ENCODE assay signal across 16 cellular contexts in genomic region chr13:66483712-66484111, GRCh38.
DNase-seq lines count a peak whose midpoint lies in the region; ATAC-seq and TF ChIP-seq lines count a peak whose summit lies in the region.
"Had no signal": no experiment of that assay in that cellular context is flagged by ENCODE, and none has a peak within 500 bp of the region (broad histone marks: within the 10 kb centered on the region; RNA-seq: fewer than 3 reads in every experiment).

No MANE protein-coding gene starts in this region.

- no peak overlapping the region for H3K4me3 ChIP-seq in right cardiac atrium (ENCODE audit: low read length)
- no peak overlapping the region for H3K4me3 ChIP-seq in heart right ventricle
- H3K4me3 ChIP-seq: BLaER1, GM23248 had no signal

- 88% methylated on average over 9 of the region's 9 CpGs for WGBS in right cardiac atrium
- WGBS in heart right ventricle, 2 donors, result 87 to 89% methylated on average over 9 of the region's 9 CpGs

- DNase-seq in right cardiac atrium (peak in 2 of 3 donors; percentile 18 to 32), heart right ventricle (no peak), SK-MEL-5 (ENCODE audit: low read depth, low spot score) (peak; percentile 2), osteocyte (ENCODE audit: extremely low spot score, unreplicated experiment) (no peak), NCI-H1436 (lab: John Stamatoyannopoulos, UW) (no peak)
- DNase-seq in activated CD4-positive, CD25-positive, alpha-beta regulatory T cell treated with anti-CD3 and anti-CD28 coated beads, Interleukin-2, amount 50 U/mL, for 72 hours, result no peak
- DNase-seq: AML-193; Calu3; CD4-positive, CD25-positive, alpha-beta regulatory T cell; DMS 273 treated with DMSO at 0.1 percent for 48 hours; GM23248; IMR-90 had no signal

- H3K27ac Mint-ChIP-seq in osteocyte (ENCODE audit: unreplicated experiment), result peak overlapping the region; percentile 3
- H3K27ac Mint-ChIP-seq: CD4-positive, CD25-positive, alpha-beta regulatory T cell had no signal

- H3K4me1 ChIP-seq in right cardiac atrium (ENCODE audit: control insufficient read depth, insufficient read depth, low read length) (no peaks in the 10 kb centered on the region), heart right ventricle (no peaks in the 10 kb centered on the region)
- H3K4me1 ChIP-seq: BLaER1 had no signal

- no peaks in the 10 kb centered on the region for H3K27me3 Mint-ChIP-seq in osteocyte (ENCODE audit: unreplicated experiment)
- H3K27me3 Mint-ChIP-seq: CD4-positive, CD25-positive, alpha-beta regulatory T cell had no signal

- no peaks in the 10 kb centered on the region for H3K36me3 ChIP-seq in heart right ventricle
- H3K36me3 ChIP-seq: BLaER1 had no signal

- H3K27ac ChIP-seq in right cardiac atrium (ENCODE audit: low read length) (no peak overlapping the region), heart right ventricle (no peak overlapping the region)
- H3K27ac ChIP-seq: 22Rv1, BLaER1, GM23248 had no signal

- H3K4me1 Mint-ChIP-seq in osteocyte (ENCODE audit: unreplicated experiment), result peaks cover 27% of the 10 kb centered on the region
- H3K4me1 Mint-ChIP-seq: CD4-positive, CD25-positive, alpha-beta regulatory T cell had no signal

- in situ Hi-C loops in SK-MEL-5 (cut with HindIII; ENCODE audit: low pct_unique_long_range_greater_than_20kb, low sequenced_read_pairs), result no loop called here

- peaks cover 4% of the 10 kb centered on the region for H3K9me3 Mint-ChIP-seq in osteocyte (ENCODE audit: unreplicated experiment)

- no peaks in the 10 kb centered on the region for H3K36me3 Mint-ChIP-seq in osteocyte (ENCODE audit: unreplicated experiment)
- H3K36me3 Mint-ChIP-seq: CD4-positive, CD25-positive, alpha-beta regulatory T cell had no signal

- H3K27me3 ChIP-seq in right cardiac atrium (ENCODE audit: control insufficient read depth, insufficient read depth), result no peaks in the 10 kb centered on the region
- H3K27me3 ChIP-seq in heart right ventricle, result no peaks in the 10 kb centered on the region
- H3K27me3 ChIP-seq: BLaER1 had no signal

- ATAC-seq in right cardiac atrium (no peak), heart right ventricle (no peak), HG02759 (IDR thresholded peaks at IDR 0.05; ENCODE audit: unreplicated experiment) (no peak)
- ATAC-seq: HCT116 had no signal

- intact Hi-C loops in right cardiac atrium (cut with DNase I) (no loop called here), heart right ventricle (cut with DNase I) (no loop called here)

- TF ChIP-seq CTCF in heart right ventricle (IDR thresholded peaks at IDR 0.05) (no peak), osteocyte (IDR thresholded peaks at IDR 0.05) (no peak)

- H3K9me3 ChIP-seq in right cardiac atrium (ENCODE audit: control insufficient read depth, low read length) (no peaks in the 10 kb centered on the region), heart right ventricle (no peaks in the 10 kb centered on the region)

- no peak overlapping the region for H3K4me3 Mint-ChIP-seq in osteocyte (ENCODE audit: unreplicated experiment)

Comparison
In these comparisons a context has a peak if more than half of its experiments do, and no peak if none do; other contexts are left out.
1. DNase-seq: peak in right cardiac atrium (2 of 3) and SK-MEL-5 (single experiment); none in heart right ventricle (0 of 2), osteocyte (single experiment), NCI-H1436 (single experiment) and activated CD4-positive, CD25-positive, alpha-beta regulatory T cell treated with anti-CD3 and anti-CD28 coated beads, Interleukin-2, amount 50 U/mL, for 72 hours (single experiment).